9 cellular contexts compared by ENCODE assay signal in the genomic region with DNA sequence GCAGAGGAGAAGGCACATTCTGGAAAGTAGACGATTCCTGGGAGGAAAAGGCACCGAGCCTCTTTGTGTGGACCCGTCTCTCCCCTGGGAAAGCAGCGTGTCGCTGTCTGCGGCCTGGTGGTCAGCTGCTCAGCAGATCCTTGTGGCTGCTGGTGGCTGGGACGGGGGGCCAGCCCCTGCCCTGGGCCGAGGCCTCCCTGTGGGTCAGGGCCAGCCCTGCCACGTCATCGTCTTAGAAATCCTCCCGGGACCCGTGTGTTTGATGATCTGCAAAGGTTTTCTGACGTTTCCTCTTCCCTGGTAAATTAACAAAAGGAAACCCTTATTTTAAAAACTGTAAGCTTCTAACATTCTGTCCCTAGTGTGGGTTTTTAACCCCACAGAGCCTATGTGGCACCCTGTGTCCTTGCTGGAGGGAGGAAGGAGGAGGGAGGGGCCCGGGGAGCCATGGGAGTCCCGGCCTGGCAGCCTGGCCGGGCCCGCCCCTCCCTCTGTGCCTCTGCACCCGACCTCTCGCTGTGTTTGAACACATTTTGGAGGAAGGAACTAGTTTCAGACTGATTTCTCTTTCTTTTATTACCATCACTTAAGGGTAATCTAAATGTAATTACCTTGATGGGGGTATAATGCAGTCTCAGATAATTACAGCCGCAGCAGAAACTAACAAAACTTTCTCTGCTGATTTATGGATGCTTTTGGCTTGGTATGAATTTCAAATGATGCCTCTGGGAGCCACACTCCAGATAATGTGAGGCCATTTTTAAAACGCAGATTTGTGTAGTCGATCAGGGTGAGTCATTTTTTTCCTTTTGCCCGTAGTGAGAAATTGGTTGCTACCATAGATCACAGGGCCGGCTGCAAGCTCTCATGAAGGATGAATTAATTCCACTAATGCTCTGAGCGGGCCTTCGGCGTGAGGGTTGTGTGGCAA.
A peak's percentile ranks its signal among the peaks of the same experiment; 100 is the strongest.
DNase-seq lines count a peak whose midpoint lies in the region.
"Had no signal": no experiment of that assay in that cellular context is flagged by ENCODE, and none has a peak within 500 bp of the region (broad histone marks: within the 10 kb centered on the region; RNA-seq: fewer than 3 reads in every experiment).

No MANE protein-coding gene starts in this region.

- peak; percentile 40 for DNase-seq in EH (ENCODE audit: low read depth)
- peak; percentile 33 for DNase-seq in SK-N-DZ (ENCODE audit: low spot score)
- DNase-seq in head of caudate nucleus = peak in 23 of 42 donors; percentile 5 to 44 (median 13)
- peak; percentile 36 for DNase-seq in retina
- DNase-seq in NCI-H1092 (lab: John Stamatoyannopoulos, UW) = no peak
- no peak for DNase-seq in activated CD4-positive, alpha-beta T cell treated with anti-CD3 and anti-CD28 coated beads for 48 hours
- DNase-seq in NCI-H226 = no peak
- no peak for DNase-seq in iPS-NIHi11 (ENCODE audit: low spot score)
- DNase-seq: PC-3 had no signal

- intact Hi-C loops in head of caudate nucleus (cut with DNase I) = no loop called here

Comparison
In these comparisons a context has a peak if more than half of its experiments do, and no peak if none do; other contexts are left out.
1. DNase-seq: peak in EH (single experiment), SK-N-DZ (single experiment), head of caudate nucleus (23 of 42) and retina (single experiment); none in NCI-H1092 (single experiment), activated CD4-positive, alpha-beta T cell treated with anti-CD3 and anti-CD28 coated beads for 48 hours (single experiment), NCI-H226 (single experiment) and iPS-NIHi11 (single experiment).